In genomic region chr18:79498662-79499061, GRCh38 we compare ENCODE assay signal across 22 cellular contexts.
DNase-seq lines count a peak whose midpoint lies in the region; ATAC-seq, FAIRE-seq and TF ChIP-seq lines count a peak whose summit lies in the region.
"Had no signal": no experiment of that assay in that cellular context is flagged by ENCODE, and none has a peak within 500 bp of the region (broad histone marks: within the 10 kb centered on the region; RNA-seq: fewer than 3 reads in every experiment).

No MANE protein-coding gene starts in this region.

- no peak overlapping the region for H2AFZ ChIP-seq in K562 (ENCODE audit: low read depth, low read length)

- peaks cover 52% of the 10 kb centered on the region for H3K4me1 ChIP-seq in DOHH2 (ENCODE audit: control insufficient read depth, low read length)
- H3K4me1 ChIP-seq in K562 (replicated peaks in 1 of 2; ENCODE audit: control insufficient read depth in 2 of 2, insufficient read depth in 2 of 2, low read length in 2 of 2) = peaks cover 10 to 15% of the 10 kb centered on the region in 2 experiments; a peak in 3 of 5 replicates
- H3K4me1 ChIP-seq: SJCRH30 had no signal

- no peak for TF ChIP-seq RAD21 in K562 (CRISPR knock-in tag; conservative IDR thresholded peaks at IDR 0.05 in 1 of 2, IDR thresholded peaks at IDR 0.05 in 1 of 2)

- H3K4me3 Mint-ChIP-seq in CD14-positive monocyte = no peak overlapping the region
- H3K4me3 Mint-ChIP-seq in osteocyte (ENCODE audit: unreplicated experiment) = no peak overlapping the region
- H3K4me3 Mint-ChIP-seq: CD8-positive, alpha-beta T cell had no signal

- H3K36me3 Mint-ChIP-seq in CD14-positive monocyte (peaks cover 12 to 19% of the 10 kb centered on the region in 2 donors), osteocyte (ENCODE audit: unreplicated experiment) (peaks cover 10% of the 10 kb centered on the region)

- H3K9ac ChIP-seq in K562 (ENCODE audit: insufficient read depth in 1 of 2, low read depth in 2 of 2, low read length in 2 of 2) = no peak overlapping the region

- H3K4me2 ChIP-seq in DOHH2 (ENCODE audit: low read length) = peak overlapping the region; percentile 33
- no peak overlapping the region for H3K4me2 ChIP-seq in K562 (ENCODE audit: insufficient read depth, low read length)

- no peak for ATAC-seq in K562
- ATAC-seq: CD8-positive, alpha-beta T cell had no signal

- no peak for FAIRE-seq in K562 (lab: Jason Lieb, UNC)
- FAIRE-seq: G401.6, GM18507, H1, RCC 7860 had no signal

- H3K27me3 ChIP-seq in DOHH2 (ENCODE audit: control insufficient read depth, low read length) = no peaks in the 10 kb centered on the region
- no peaks in the 10 kb centered on the region for H3K27me3 ChIP-seq in K562 (ENCODE audit: control insufficient read depth in 2 of 2, insufficient read depth in 2 of 2, low read length in 2 of 2)
- H3K27me3 ChIP-seq: SJCRH30 had no signal

- no peak for TF ChIP-seq POLR2A in K562 (conservative IDR thresholded peaks at IDR 0.05)

- no TSS peak for BruUV-seq in K562 (replicated peaks; lab: Mats Ljungman, UMichigan)

- peak; percentile 5 for DNase-seq in CD14-positive monocyte (ENCODE audit: low spot score)
- no peak for DNase-seq in K562 (ENCODE audit: extremely low read depth in 1 of 4, low spot score in 3 of 4)
- DNase-seq in osteocyte (ENCODE audit: extremely low spot score, unreplicated experiment) = peak; percentile 17
- DNase-seq in iPS-NIHi7 (ENCODE audit: extremely low spot score) = no peak
- DNase-seq in DMS53 (lab: John Stamatoyannopoulos, UW) = no peak
- DNase-seq in globus pallidus (ENCODE audit: low spot score) = no peak
- DNase-seq: ACHN; CD8-positive, alpha-beta T cell; IMR-90; MV-4-11; NCI-H1105 treated with DMSO at 0.1 percent for 48 hours; NCI-H2029 treated with DMSO at 0.1 percent for 48 hours; NCI-H2171 treated with DMSO at 0.1 percent for 48 hours; NCI-H524 treated with DMSO at 0.1 percent for 48 hours; NCI-H82; SJCRH30 had no signal

- no peaks in the 10 kb centered on the region for H3K9me2 ChIP-seq in DOHH2 (replicated peaks; ENCODE audit: control insufficient read depth, low read length)

- CTCF ChIA-PET in K562 (lab: Yijun Ruan, JAX; ENCODE audit: low intra/inter-chr PET ratio) = no interaction called here

- H3F3A ChIP-seq in DOHH2 (ENCODE audit: control insufficient read depth, insufficient read depth) = peaks cover 20% of the 10 kb centered on the region

- H4K20me1 ChIP-seq in DOHH2 (ENCODE audit: control insufficient read depth, insufficient read depth, low read depth, low read length) = no peaks in the 10 kb centered on the region
- H4K20me1 ChIP-seq in K562 (replicated peaks; ENCODE audit: control insufficient read depth, insufficient read depth, low read length) = no peaks in the 10 kb centered on the region

- intact Hi-C loops in CD14-positive monocyte (cut with micrococcal nuclease) = no loop called here
- intact Hi-C loops in K562 (cut with micrococcal nuclease) = no loop called here

- peak overlapping the region; percentile 25; the same call in 1 of the 2 replicates for H3K4me3 ChIP-seq in DOHH2 (ENCODE audit: low read length)
- no peak overlapping the region for H3K4me3 ChIP-seq in K562
- H3K4me3 ChIP-seq: BLaER1 treated with 17β-estradiol and CSF1 and Interleukin-3, amounts not matched to agents 10 nM and 100 nM; SJCRH30 had no signal

- H3K79me2 ChIP-seq in DOHH2 (ENCODE audit: control insufficient read depth, low read length) (peaks cover 10% of the 10 kb centered on the region), K562 (ENCODE audit: control insufficient read depth, insufficient read depth, low read length) (no peaks in the 10 kb centered on the region)

- H3K36me3 ChIP-seq in DOHH2 (ENCODE audit: control insufficient read depth, low read length) = peaks cover 21% of the 10 kb centered on the region
- H3K36me3 ChIP-seq in K562 (ENCODE audit: control insufficient read depth, insufficient read depth, low read length) = peaks cover 3% of the 10 kb centered on the region; the same call in 1 of the 3 replicates
- H3K36me3 ChIP-seq: SJCRH30 had no signal

- in situ Hi-C loops in K562 (cut with MboI) = no loop called here

- no peak for TF ChIP-seq EP300 in K562 (IDR thresholded peaks at IDR 0.05; ENCODE audit: low read length)

- H3K27ac Mint-ChIP-seq in CD14-positive monocyte (no peak overlapping the region), osteocyte (ENCODE audit: unreplicated experiment) (no peak overlapping the region)
- H3K27ac Mint-ChIP-seq: CD8-positive, alpha-beta T cell had no signal

- H3K9me3 ChIP-seq in DOHH2 (ENCODE audit: control insufficient read depth, insufficient read depth, low read length) (peaks cover 13% of the 10 kb centered on the region), K562 (replicated peaks; ENCODE audit: control insufficient read depth, insufficient read depth, low read depth, low read length) (peaks cover 8% of the 10 kb centered on the region)
- H3K9me3 ChIP-seq: SJCRH30 had no signal

- H3K4me1 Mint-ChIP-seq in CD14-positive monocyte (no peaks in the 10 kb centered on the region), osteocyte (ENCODE audit: unreplicated experiment) (peaks cover 23% of the 10 kb centered on the region)

- peaks cover 0 to 1% (median 0%) of the 10 kb centered on the region in 3 donors for H3K27me3 Mint-ChIP-seq in CD14-positive monocyte (ENCODE audit: low read depth in 3 of 3)
- H3K27me3 Mint-ChIP-seq in osteocyte (ENCODE audit: unreplicated experiment) = no peaks in the 10 kb centered on the region

- TF ChIP-seq CTCF in CD14-positive monocyte (IDR thresholded peaks at IDR 0.05) (no peak), DOHH2 (IDR thresholded peaks at IDR 0.05; ENCODE audit: low read depth, low read length, poor library complexity, severe bottlenecking) (no peak), K562 (IDR thresholded peaks at IDR 0.05 in 2 of 3, conservative IDR thresholded peaks at IDR 0.05 in 1 of 3; ENCODE audit: insufficient read depth in 2 of 3, low read depth in 1 of 3, low read length in 3 of 3) (no peak), osteocyte (IDR thresholded peaks at IDR 0.05) (no peak)

- H3K9me3 Mint-ChIP-seq in CD14-positive monocyte (peaks cover 49 to 57% (median 54%) of the 10 kb centered on the region in 7 donors), osteocyte (ENCODE audit: unreplicated experiment) (peaks cover 30% of the 10 kb centered on the region)

- H3K27ac ChIP-seq in DOHH2 (ENCODE audit: low read depth, low read length) (peak overlapping the region; percentile 8; the same call in 1 of the 2 replicates), K562 (ENCODE audit: extremely low read depth, low read depth, low read length) (no peak overlapping the region)
- H3K27ac ChIP-seq: SJCRH30 had no signal

- WGBS in K562 (ENCODE audit: insufficient coverage, low coverage, missing lambda C conversion rate) = 92% methylated on average over 6 of the region's 6 CpGs

- H3K9me1 ChIP-seq in K562 (ENCODE audit: control insufficient read depth, insufficient read depth, low read length) = no peaks in the 10 kb centered on the region

- POLR2A ChIA-PET in K562 (lab: Yijun Ruan, JAX) = no interaction called here

TF ChIP-seq in K562, 482 proteins besides CTCF, POLR2A, EP300 and RAD21:
- peak; percentile 60; the same call in 1 of the 2 replicates for TF ChIP-seq ZBTB33 (CRISPR knock-in tag; IDR thresholded peaks at IDR 0.05)
- TF ChIP-seq ZNF280A (IDR thresholded peaks at IDR 0.05; ENCODE audit: low read depth, partially characterized antibody) = peak; percentile 36
- TF ChIP-seq ZNF140 (CRISPR knock-in tag; IDR thresholded peaks at IDR 0.05) = no peak
- TF ChIP-seq CBX3 (IDR thresholded peaks at IDR 0.05; ENCODE audit: borderline replicate concordance in 1 of 2, low read length in 2 of 2) = peak in 1 of 2 experiments; percentile 89; a peak in 2 of 3 replicates
- TF ChIP-seq MAFG (tag; conservative IDR thresholded peaks at IDR 0.05) = no peak
- TF ChIP-seq CBX5 (IDR thresholded peaks at IDR 0.05; ENCODE audit: borderline replicate concordance, low read depth) = peak; percentile 63; the same call in 1 of the 2 replicates

Comparison
In these comparisons a context has a peak if more than half of its experiments do, and no peak if none do; other contexts are left out.
1. DNase-seq: peak in CD14-positive monocyte (single experiment) and osteocyte (single experiment); none in K562 (0 of 4), iPS-NIHi7 (single experiment), DMS53 (single experiment) and globus pallidus (single experiment).